8 cellular contexts compared by ENCODE assay signal in the genomic region with DNA sequence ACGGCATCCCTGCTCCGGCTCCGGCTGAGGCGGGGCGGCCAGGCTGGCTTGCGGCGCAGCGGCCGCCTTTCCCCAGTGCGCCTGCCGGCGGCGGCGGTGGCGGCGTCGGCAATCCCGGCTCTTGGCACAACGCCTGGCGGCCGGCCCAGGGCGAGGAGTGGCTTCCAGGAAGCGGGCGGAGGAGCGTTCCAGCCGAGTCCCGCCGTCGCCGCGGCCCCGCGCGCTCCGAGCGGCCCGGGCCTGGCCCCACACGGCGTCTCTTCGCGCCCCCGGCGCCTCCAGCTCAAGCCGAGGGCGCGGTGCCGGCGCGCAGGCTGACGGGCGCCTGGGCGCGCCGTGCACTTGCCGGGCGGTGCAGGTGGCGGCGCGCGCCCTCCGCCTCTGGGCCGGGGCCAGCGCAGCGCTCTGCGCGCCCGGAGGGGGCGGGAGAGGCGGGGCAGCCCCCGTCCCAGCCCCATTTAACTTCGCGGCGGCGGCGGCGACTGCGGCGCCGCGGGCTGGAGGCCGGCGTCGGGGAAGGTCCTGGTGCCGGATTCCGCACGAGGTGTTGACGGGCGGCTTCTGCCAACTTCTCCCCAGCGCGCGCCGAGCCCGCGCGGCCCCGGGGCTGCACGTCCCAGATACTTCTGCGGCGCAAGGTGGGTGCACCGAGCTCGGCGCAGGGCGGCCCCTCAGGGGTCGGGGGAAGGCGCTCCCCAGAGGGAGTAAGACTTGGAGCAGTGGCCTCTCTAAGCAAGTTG. TPM values are rescaled to one million over a fixed set of nuclear protein-coding genes. Genes with fewer than 3 reads are reported as not detected.
A peak's percentile ranks its signal among the peaks of the same experiment; 100 is the strongest.
DNase-seq lines count a peak whose midpoint lies in the region; FAIRE-seq and TF ChIP-seq lines count a peak whose summit lies in the region.

A gene with protein sequence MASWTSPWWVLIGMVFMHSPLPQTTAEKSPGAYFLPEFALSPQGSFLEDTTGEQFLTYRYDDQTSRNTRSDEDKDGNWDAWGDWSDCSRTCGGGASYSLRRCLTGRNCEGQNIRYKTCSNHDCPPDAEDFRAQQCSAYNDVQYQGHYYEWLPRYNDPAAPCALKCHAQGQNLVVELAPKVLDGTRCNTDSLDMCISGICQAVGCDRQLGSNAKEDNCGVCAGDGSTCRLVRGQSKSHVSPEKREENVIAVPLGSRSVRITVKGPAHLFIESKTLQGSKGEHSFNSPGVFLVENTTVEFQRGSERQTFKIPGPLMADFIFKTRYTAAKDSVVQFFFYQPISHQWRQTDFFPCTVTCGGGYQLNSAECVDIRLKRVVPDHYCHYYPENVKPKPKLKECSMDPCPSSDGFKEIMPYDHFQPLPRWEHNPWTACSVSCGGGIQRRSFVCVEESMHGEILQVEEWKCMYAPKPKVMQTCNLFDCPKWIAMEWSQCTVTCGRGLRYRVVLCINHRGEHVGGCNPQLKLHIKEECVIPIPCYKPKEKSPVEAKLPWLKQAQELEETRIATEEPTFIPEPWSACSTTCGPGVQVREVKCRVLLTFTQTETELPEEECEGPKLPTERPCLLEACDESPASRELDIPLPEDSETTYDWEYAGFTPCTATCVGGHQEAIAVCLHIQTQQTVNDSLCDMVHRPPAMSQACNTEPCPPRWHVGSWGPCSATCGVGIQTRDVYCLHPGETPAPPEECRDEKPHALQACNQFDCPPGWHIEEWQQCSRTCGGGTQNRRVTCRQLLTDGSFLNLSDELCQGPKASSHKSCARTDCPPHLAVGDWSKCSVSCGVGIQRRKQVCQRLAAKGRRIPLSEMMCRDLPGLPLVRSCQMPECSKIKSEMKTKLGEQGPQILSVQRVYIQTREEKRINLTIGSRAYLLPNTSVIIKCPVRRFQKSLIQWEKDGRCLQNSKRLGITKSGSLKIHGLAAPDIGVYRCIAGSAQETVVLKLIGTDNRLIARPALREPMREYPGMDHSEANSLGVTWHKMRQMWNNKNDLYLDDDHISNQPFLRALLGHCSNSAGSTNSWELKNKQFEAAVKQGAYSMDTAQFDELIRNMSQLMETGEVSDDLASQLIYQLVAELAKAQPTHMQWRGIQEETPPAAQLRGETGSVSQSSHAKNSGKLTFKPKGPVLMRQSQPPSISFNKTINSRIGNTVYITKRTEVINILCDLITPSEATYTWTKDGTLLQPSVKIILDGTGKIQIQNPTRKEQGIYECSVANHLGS (N-terminal part only) (plus strand): TSS at position 485 of the 740 bp plus-strand sequence. CDS start 1,639 bp downstream, outside the sequence.

- no peak within 1 kb of the TSS for H2AFZ ChIP-seq in keratinocyte (ENCODE audit: control insufficient read depth, low read length)

- H3K9me1 ChIP-seq in keratinocyte (ENCODE audit: control insufficient read depth, extremely low read depth, insufficient read depth, low read length): no peaks in the 10 kb centered on the region

- FAIRE-seq in keratinocyte (lab: Jason Lieb, UNC): no peak

- no peak within 1 kb of the TSS for H3K9ac ChIP-seq in keratinocyte (ENCODE audit: control insufficient read depth, extremely low read depth, insufficient read depth, low read length)

- no peaks in the 10 kb centered on the region for H3K4me1 ChIP-seq in keratinocyte (ENCODE audit: control insufficient read depth, extremely low read depth, insufficient read depth, low read length)

- H3K27me3 ChIP-seq in keratinocyte (ENCODE audit: control insufficient read depth, extremely low read depth, insufficient read depth, low read length): peaks cover 36% of the 10 kb centered on the region

- no peak for TF ChIP-seq CTCF in keratinocyte (optimal IDR thresholded peaks at IDR 0.05 in 1 of 3, IDR thresholded peaks at IDR 0.05 in 1 of 3, conservative IDR thresholded peaks at IDR 0.05 in 1 of 3; ENCODE audit: extremely low read depth in 1 of 3, insufficient read depth in 2 of 3, low read length in 3 of 3)

- dilution Hi-C loops in keratinocyte (cut with MboI; ENCODE audit: extremely low pct_ligation_motif_present, low sequenced_read_pairs): no loop called here

- H3K9me3 ChIP-seq in keratinocyte (ENCODE audit: control insufficient read depth, low read depth, low read length): no peaks in the 10 kb centered on the region

- H3K4me3 ChIP-seq in keratinocyte (ENCODE audit: control insufficient read depth in 2 of 3, extremely low read depth in 1 of 3, insufficient read depth in 2 of 3, low read depth in 1 of 3, low read length in 3 of 3) (peak within 1 kb of the TSS in 1 of 3 experiments; percentile 29), skin epidermis (peak within 1 kb of the TSS in 4 of 7 experiments; percentile 7 to 38 (median 30))

- no peaks in the 10 kb centered on the region for H4K20me1 ChIP-seq in keratinocyte (ENCODE audit: control insufficient read depth, extremely low read depth, insufficient read depth, low read length)

- no peak within 1 kb of the TSS for H3K27ac ChIP-seq in keratinocyte (ENCODE audit: control insufficient read depth, insufficient read depth, low read length)
- H3K27ac ChIP-seq in skin epidermis: peak within 1 kb of the TSS in 2 of 21 experiments; percentile 8 to 41

- peak within 1 kb of the TSS; percentile 17 for H3K4me2 ChIP-seq in keratinocyte (ENCODE audit: control insufficient read depth, extremely low read depth, insufficient read depth, low read depth, low read length)

- no peaks in the 10 kb centered on the region for H3K79me2 ChIP-seq in keratinocyte (ENCODE audit: control insufficient read depth, insufficient read depth, low read length)

- peak; percentile 26 for DNase-seq in HK-2 (ENCODE audit: unreplicated experiment)
- peak; percentile 2 for DNase-seq in cerebellar cortex (ENCODE audit: low spot score)
- no peak for DNase-seq in keratinocyte (ENCODE audit: low read depth, low spot score)
- no peak for DNase-seq in activated CD8-positive, alpha-beta memory T cell treated with anti-CD3 and anti-CD28 coated beads, Interleukin-2, amount 50 U/mL, for 4 hours
- DNase-seq in germinal center (ENCODE audit: low spot score): no peak
- DNase-seq in NCI-H1092 treated with DMSO at 0.1 percent for 48 hours (lab: John Stamatoyannopoulos, UW): no peak
- no peak for DNase-seq in activated T-cell treated with anti-CD3 and anti-CD28 coated beads, Interleukin-2, amount 50 U/mL, for 48 hours

- H3K36me3 ChIP-seq in keratinocyte (ENCODE audit: control insufficient read depth in 2 of 2, extremely low read depth in 1 of 2, insufficient read depth in 2 of 2, low read length in 2 of 2): no peaks in the 10 kb centered on the region

RNA-seq across cellular contexts. Expression of the gene that starts here (rescaled TPM):
- polyA plus RNA-seq in keratinocyte: 0.01 TPM in 3 replicates
- polyA plus RNA-seq in keratinocyte (2011; ENCODE audit: low read depth): not detected
- 0.01 TPM in 1 of 2 replicates, not detected in the other for polyA plus RNA-seq in keratinocyte (2011; cell fraction: cytosol; rRNA removed)
- polyA plus RNA-seq in keratinocyte (2011; cell fraction: nucleus; rRNA removed): 0.05 and 0.11 TPM in 2 replicates
- polyA plus RNA-seq in keratinocyte (2012; ENCODE audit: low replicate concordance): not detected in 2 replicates
- 0.03 TPM in 1 of 3 replicates, not detected in the others for polyA minus RNA-seq in keratinocyte
- not detected for polyA minus RNA-seq in keratinocyte (2011; cell fraction: cytosol; rRNA and poly(A)+ RNA removed)
- 0.11 TPM in 1 of 2 replicates, not detected in the other for polyA minus RNA-seq in keratinocyte (2011; cell fraction: nucleus; rRNA and poly(A)+ RNA removed)

Comparison
In these comparisons a context has a peak if more than half of its experiments do, and no peak if none do; other contexts are left out.
1. DNase-seq: peak in HK-2 (single experiment) and cerebellar cortex (single experiment); none in keratinocyte (single experiment), activated CD8-positive, alpha-beta memory T cell treated with anti-CD3 and anti-CD28 coated beads, Interleukin-2, amount 50 U/mL, for 4 hours (single experiment), germinal center (single experiment), NCI-H1092 treated with DMSO at 0.1 percent for 48 hours (single experiment) and activated T-cell treated with anti-CD3 and anti-CD28 coated beads, Interleukin-2, amount 50 U/mL, for 48 hours (0 of 2).